ENCODE assay signal across 23 cellular contexts in the genomic region with DNA sequence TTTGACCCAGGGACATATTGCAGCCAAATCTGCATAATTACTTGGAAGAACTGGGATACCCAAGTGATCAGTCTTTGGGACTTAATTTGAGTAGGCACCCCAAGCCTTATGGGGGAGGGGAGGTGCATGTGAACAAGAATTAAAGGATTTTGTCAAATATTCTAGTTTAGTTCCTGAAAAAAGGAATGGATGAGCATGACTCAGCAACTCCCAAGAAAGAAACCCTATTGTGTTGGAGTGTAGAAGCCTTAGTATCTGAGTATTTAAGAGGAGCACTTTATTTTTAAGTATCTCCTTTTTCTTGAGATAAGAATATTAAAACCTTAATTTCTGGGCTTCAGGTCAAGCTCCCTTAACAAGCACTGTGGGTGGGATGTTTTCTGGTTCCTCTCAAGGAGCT.
"Had no signal": no experiment of that assay in that cellular context is flagged by ENCODE, and none has a peak within 500 bp of the region (broad histone marks: within the 10 kb centered on the region; RNA-seq: fewer than 3 reads in every experiment).

No MANE protein-coding gene starts in this region.

- H3K4me1 Mint-ChIP-seq: stimulated activated naive B cell treated with anti-CD40 and anti-IgM and Interleukin-4, amounts not matched to agents 10 μg/mL and 1 μg/mL and 100 μg/mL, for 72 hours had no signal

- H3K9me3 ChIP-seq: gastroesophageal sphincter, psoas muscle, spleen, thoracic aorta, transverse colon had no signal

- H3K27ac Mint-ChIP-seq: naive thymus-derived CD4-positive, alpha-beta T cell; nephron progenitor cell; stimulated activated naive B cell treated with anti-CD40 and anti-IgM and Interleukin-4, amounts not matched to agents 10 μg/mL and 1 μg/mL and 100 μg/mL, for 72 hours; stimulated activated naive CD8-positive, alpha-beta T cell treated with anti-CD3 and anti-CD28 coated beads, Interleukin-15, amount 100 ng/mL, for 72 hours had no signal

- DNase-seq: cortex of kidney; dorsolateral prefrontal cortex; effector CD8-positive, alpha-beta T cell; foreskin fibroblast; glutamatergic neuron; islet precursor cell; mammary epithelial cell; naive thymus-derived CD4-positive, alpha-beta T cell; nephron progenitor cell; psoas muscle; retina; spleen; stimulated activated CD4-positive, alpha-beta T cell treated with anti-CD3 and anti-CD28 coated beads, Interleukin-2, amount 100 ng/mL, for 24 hours; stimulated activated CD4-positive, alpha-beta T cell treated with anti-CD3 and anti-CD28 coated beads, Interleukin-4, amount 100 ng/mL, for 4 hours; stimulated activated naive B cell treated with anti-CD40 and anti-IgM and Interleukin-4, amounts not matched to agents 10 μg/mL and 1 μg/mL and 100 μg/mL, for 72 hours; stimulated activated naive CD8-positive, alpha-beta T cell treated with anti-CD3 and anti-CD28 coated beads, Interleukin-15, amount 100 ng/mL, for 72 hours; transverse colon had no signal

- H3K4me3 Mint-ChIP-seq: naive thymus-derived CD4-positive, alpha-beta T cell; nephron progenitor cell; stimulated activated naive B cell treated with anti-CD40 and anti-IgM and Interleukin-4, amounts not matched to agents 10 μg/mL and 1 μg/mL and 100 μg/mL, for 72 hours; stimulated activated naive CD8-positive, alpha-beta T cell treated with anti-CD3 and anti-CD28 coated beads, Interleukin-15, amount 100 ng/mL, for 72 hours had no signal

- H3K4me1 ChIP-seq: psoas muscle, spleen, transverse colon had no signal

- H3K27me3 ChIP-seq: dorsolateral prefrontal cortex, gastroesophageal sphincter, spleen, transverse colon had no signal

- H3K36me3 ChIP-seq: gastroesophageal sphincter, spleen, thoracic aorta, transverse colon had no signal

- H3K4me3 ChIP-seq: dorsolateral prefrontal cortex, gastroesophageal sphincter, psoas muscle, spleen, thoracic aorta, transverse colon had no signal

- ATAC-seq: esophagus mucosa; gastroesophageal sphincter; left lobe of liver; naive thymus-derived CD4-positive, alpha-beta T cell; psoas muscle; sciatic nerve; stimulated activated naive B cell treated with anti-CD40 and anti-IgM and Interleukin-4, amounts not matched to agents 10 μg/mL and 1 μg/mL and 100 μg/mL, for 72 hours; stimulated activated naive CD8-positive, alpha-beta T cell treated with anti-CD3 and anti-CD28 coated beads, Interleukin-15, amount 100 ng/mL, for 72 hours had no signal

- H3K9me3 Mint-ChIP-seq: nephron progenitor cell; stimulated activated naive B cell treated with anti-CD40 and anti-IgM and Interleukin-4, amounts not matched to agents 10 μg/mL and 1 μg/mL and 100 μg/mL, for 72 hours had no signal

- FAIRE-seq: endometrium had no signal

- H3K36me3 Mint-ChIP-seq: naive thymus-derived CD4-positive, alpha-beta T cell; stimulated activated naive B cell treated with anti-CD40 and anti-IgM and Interleukin-4, amounts not matched to agents 10 μg/mL and 1 μg/mL and 100 μg/mL, for 72 hours had no signal

- H3K27ac ChIP-seq: dorsolateral prefrontal cortex, gastroesophageal sphincter, psoas muscle, spleen, thoracic aorta, transverse colon had no signal
